ENCODE assay signal across 13 cellular contexts in the genomic region with DNA sequence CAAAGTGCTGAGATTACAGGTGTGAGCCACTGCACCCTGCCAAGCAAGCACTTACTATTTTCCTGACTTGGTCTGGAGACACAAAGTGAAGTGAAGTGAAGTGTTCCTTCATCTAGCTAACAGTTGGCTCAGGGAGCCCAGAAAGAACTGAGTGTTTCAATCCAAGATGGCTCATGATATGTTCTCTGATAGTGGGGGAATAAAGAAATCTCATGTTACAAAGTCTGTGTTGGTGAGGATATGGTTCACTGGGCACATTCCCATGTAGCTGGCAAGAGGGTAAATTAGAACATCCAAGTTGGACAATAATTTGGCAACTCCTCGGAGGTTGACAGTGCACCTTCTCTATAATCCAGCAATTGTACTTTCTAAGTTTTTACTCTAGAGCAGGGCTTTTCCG. TPM values are rescaled to one million over a fixed set of nuclear protein-coding genes. Genes with fewer than 3 reads are reported as not detected.
DNase-seq lines count a peak whose midpoint lies in the region; TF ChIP-seq lines count a peak whose summit lies in the region.
"Had no signal": no experiment of that assay in that cellular context is flagged by ENCODE, and none has a peak within 500 bp of the region (broad histone marks: within the 10 kb centered on the region; RNA-seq: fewer than 3 reads in every experiment).

No MANE protein-coding gene starts in this region.

- TF ChIP-seq CTCF in PC-9 (conservative IDR thresholded peaks at IDR 0.05) = no peak

- H2BK120ac ChIP-seq in neuronal stem cell (ENCODE audit: low read depth, low read length) (no peak overlapping the region), mesendoderm (ENCODE audit: low read depth, low read length) (no peak overlapping the region)

- H3K4me3 ChIP-seq in CD8-positive, alpha-beta memory T cell (ENCODE audit: low read length) = no peak overlapping the region
- H3K4me3 ChIP-seq in PC-9 (no peak overlapping the region), neuronal stem cell (ENCODE audit: low read length in 2 of 2) (no peak overlapping the region), mesendoderm (ENCODE audit: low read length) (no peak overlapping the region)
- H3K4me3 ChIP-seq: BLaER1 treated with 17β-estradiol and CSF1 and Interleukin-3, amounts not matched to agents 10 nM and 100 nM; GM23248; HAP-1 had no signal

- no peak overlapping the region for H4K91ac ChIP-seq in neuronal stem cell (ENCODE audit: low read depth, low read length, poor library complexity)

- H3K9me2 ChIP-seq in PC-9 (ENCODE audit: insufficient read depth) = no peaks in the 10 kb centered on the region

- peaks cover 60% of the 10 kb centered on the region for H3F3A ChIP-seq in PC-9 (ENCODE audit: insufficient read depth, low read depth)

- CTCF ChIA-PET in CD8-positive, alpha-beta memory T cell (lab: Charles Lee) = interaction anchor here (2.3 kb wide), 1 partner anchor 29 kb away, joined by 10 read pairs; no protein-coding TSS in a partner anchor
- CTCF ChIA-PET in PC-9 (lab: Charles Lee) = no interaction called here

- peak overlapping the region in 1 of 7 donors; percentile 54 for H3K4me3 Mint-ChIP-seq in CD8-positive, alpha-beta memory T cell
- H3K4me3 Mint-ChIP-seq in immature natural killer cell = peak overlapping the region in 4 of 5 donors; percentile 64 to 84 (median 72)
- H3K4me3 Mint-ChIP-seq: B cell; CD8-positive, alpha-beta T cell had no signal

- intact Hi-C loops in PC-9 (cut with micrococcal nuclease; ENCODE audit: unreplicated experiment) = no loop called here

- H2AFZ ChIP-seq in PC-9 (no peak overlapping the region), neuronal stem cell (ENCODE audit: low read length) (no peak overlapping the region)
- H2AFZ ChIP-seq: GM23248 had no signal

- no peaks in the 10 kb centered on the region for H3K27me3 Mint-ChIP-seq in CD8-positive, alpha-beta memory T cell
- peaks cover 0 to 5% (median 3%) of the 10 kb centered on the region in 3 donors for H3K27me3 Mint-ChIP-seq in immature natural killer cell (ENCODE audit: low read depth in 3 of 3)
- H3K27me3 Mint-ChIP-seq: B cell had no signal

- H2BK15ac ChIP-seq in neuronal stem cell (ENCODE audit: low read length) (no peak overlapping the region), mesendoderm (replicated peaks; ENCODE audit: low read depth) (no peak overlapping the region)

- H3K36me3 ChIP-seq in CD8-positive, alpha-beta memory T cell (ENCODE audit: insufficient read depth, low read length) = no peaks in the 10 kb centered on the region
- H3K36me3 ChIP-seq in PC-9 (ENCODE audit: low read depth) (no peaks in the 10 kb centered on the region), neuronal stem cell (replicated peaks in 1 of 2; ENCODE audit: control insufficient read depth in 2 of 2, insufficient read depth in 2 of 2, low read length in 2 of 2) (no peaks in the 10 kb centered on the region), mesendoderm (ENCODE audit: control insufficient read depth, insufficient read depth, low read length) (no peaks in the 10 kb centered on the region)
- H3K36me3 ChIP-seq: BLaER1 treated with 17β-estradiol and CSF1 and Interleukin-3, amounts not matched to agents 10 nM and 100 nM; HAP-1 had no signal

- H3K23ac ChIP-seq in neuronal stem cell (ENCODE audit: low read depth, low read length, poor library complexity) = no peak overlapping the region
- no peak overlapping the region for H3K23ac ChIP-seq in mesendoderm (ENCODE audit: low read length)

- H3K9ac ChIP-seq in neuronal stem cell (ENCODE audit: low read depth, low read length, poor library complexity) = peak overlapping the region; percentile 60
- H3K9ac ChIP-seq in mesendoderm (ENCODE audit: low read length) = no peak overlapping the region
- H3K9ac ChIP-seq: BLaER1 treated with 17β-estradiol and CSF1 and Interleukin-3, amounts not matched to agents 10 nM and 100 nM; GM23248 had no signal

- H3K27ac ChIP-seq in CD8-positive, alpha-beta memory T cell (ENCODE audit: low read depth, low read length) = no peak overlapping the region
- H3K27ac ChIP-seq in PC-9 (0 out of 2 replicates have a peak overlapping the region, but pooled peaks have one; percentile 31), neuronal stem cell (replicated peaks; ENCODE audit: low read length) (no peak overlapping the region), mesendoderm (ENCODE audit: low read depth, low read length) (no peak overlapping the region)
- H3K27ac ChIP-seq: BLaER1 treated with 17β-estradiol and CSF1 and Interleukin-3, amounts not matched to agents 10 nM and 100 nM; GM23248; HL-60 had no signal

- no peak overlapping the region for H3K56ac ChIP-seq in mesendoderm (ENCODE audit: low read length)

- H3K18ac ChIP-seq in neuronal stem cell (ENCODE audit: low read length) = no peak overlapping the region
- H3K18ac ChIP-seq in mesendoderm (ENCODE audit: low read length) = no peak overlapping the region

- DNase-seq in CD8-positive, alpha-beta memory T cell = no peak
- no peak for DNase-seq in PC-9
- no peak for DNase-seq in immature natural killer cell
- DNase-seq in neuronal stem cell (ENCODE audit: low spot score) = no peak
- no peak for DNase-seq in NCI-H226
- DNase-seq in mesendoderm = no peak
- DNase-seq: CD8-positive, alpha-beta T cell; COR-L47; GM23248 had no signal

- H3K27me3 ChIP-seq in CD8-positive, alpha-beta memory T cell (ENCODE audit: insufficient read depth, low read length, poor library complexity, severe bottlenecking) = no peaks in the 10 kb centered on the region
- H3K27me3 ChIP-seq in PC-9 (ENCODE audit: insufficient read depth, low read depth) (no peaks in the 10 kb centered on the region), neuronal stem cell (ENCODE audit: control insufficient read depth in 3 of 3, insufficient read depth in 3 of 3, low read depth in 1 of 3, low read length in 3 of 3) (peaks cover 0 to 37% (median 11%) of the 10 kb centered on the region in 3 experiments), mesendoderm (ENCODE audit: insufficient read depth, low read length, poor library complexity) (no peaks in the 10 kb centered on the region)
- H3K27me3 ChIP-seq: BLaER1 treated with 17β-estradiol and CSF1 and Interleukin-3, amounts not matched to agents 10 nM and 100 nM had no signal

- H3K14ac ChIP-seq in neuronal stem cell (ENCODE audit: low read length) = no peak overlapping the region

- BruUV-seq in PC-9 (replicated peaks; lab: Mats Ljungman, UMichigan) = no TSS peak

- no CpG with 5 or more reads among the region's 2 CpGs for WGBS in neuronal stem cell (ENCODE audit: extremely low coverage in 2 of 2, insufficient read length in 2 of 2, insufficient replicate concordance in 1 of 2), 2 donors
- WGBS in mesendoderm (ENCODE audit: extremely low coverage, insufficient coverage, low lambda C conversion rate) = no CpG with 5 or more reads among the region's 2 CpGs

- peaks cover 22% of the 10 kb centered on the region for H3K4me1 ChIP-seq in CD8-positive, alpha-beta memory T cell (ENCODE audit: insufficient read depth, low read length)
- peaks cover 62% of the 10 kb centered on the region for H3K4me1 ChIP-seq in PC-9 (replicated peaks; ENCODE audit: insufficient read depth)
- H3K4me1 ChIP-seq in neuronal stem cell (ENCODE audit: control insufficient read depth in 2 of 2, insufficient read depth in 1 of 2, low read depth in 1 of 2, low read length in 2 of 2) = peaks cover 4 to 10% of the 10 kb centered on the region in 2 donors
- no peaks in the 10 kb centered on the region for H3K4me1 ChIP-seq in mesendoderm (ENCODE audit: control insufficient read depth, low read depth, low read length)

- POLR2A ChIA-PET in CD8-positive, alpha-beta memory T cell (lab: Charles Lee) = no interaction called here
- POLR2A ChIA-PET in PC-9 (lab: Charles Lee; ENCODE audit: unreplicated experiment) = no interaction called here

- H3K27ac Mint-ChIP-seq in CD8-positive, alpha-beta memory T cell = peak overlapping the region in 6 of 8 donors; percentile 66 to 90 (median 84)
- H3K27ac Mint-ChIP-seq in immature natural killer cell = peak overlapping the region; percentile 30 to 91 (median 84)
- H3K27ac Mint-ChIP-seq: B cell had no signal

- H3K36me3 Mint-ChIP-seq in CD8-positive, alpha-beta memory T cell = peaks cover 0 to 7% (median 0%) of the 10 kb centered on the region in 3 donors
- H3K36me3 Mint-ChIP-seq in immature natural killer cell = no peaks in the 10 kb centered on the region

- peaks cover 28 to 36% (median 35%) of the 10 kb centered on the region in 3 donors for H3K4me1 Mint-ChIP-seq in CD8-positive, alpha-beta memory T cell
- peaks cover 46% of the 10 kb centered on the region in 2 donors for H3K4me1 Mint-ChIP-seq in immature natural killer cell

- H3K9me3 ChIP-seq in CD8-positive, alpha-beta memory T cell (ENCODE audit: low read length) = no peaks in the 10 kb centered on the region
- H3K9me3 ChIP-seq in PC-9 (ENCODE audit: insufficient read depth, low read depth) = no peaks in the 10 kb centered on the region
- H3K9me3 ChIP-seq in neuronal stem cell (replicated peaks in 1 of 2; ENCODE audit: control insufficient read depth in 2 of 2, insufficient read depth in 1 of 2, low read depth in 1 of 2, low read length in 2 of 2) = peaks cover 0 to 4% of the 10 kb centered on the region in 2 donors
- H3K9me3 ChIP-seq: HAP-1 had no signal

- no peaks in the 10 kb centered on the region for H4K20me1 ChIP-seq in PC-9 (ENCODE audit: insufficient read depth)
- H4K20me1 ChIP-seq: BLaER1 treated with 17β-estradiol and CSF1 and Interleukin-3, amounts not matched to agents 10 nM and 100 nM had no signal

- H3K4ac ChIP-seq in neuronal stem cell (ENCODE audit: low read length) (no peak overlapping the region), mesendoderm (ENCODE audit: low read depth, low read length) (no peak overlapping the region)

- H2AK5ac ChIP-seq in neuronal stem cell (ENCODE audit: low read depth, low read length) = no peak overlapping the region
- H2AK5ac ChIP-seq in mesendoderm (ENCODE audit: low read length) = no peak overlapping the region

- no peaks in the 10 kb centered on the region for H3K79me2 ChIP-seq in PC-9 (ENCODE audit: low read depth)
- no peaks in the 10 kb centered on the region for H3K79me2 ChIP-seq in mesendoderm (ENCODE audit: control insufficient read depth, insufficient read depth, low read length)

- no peak overlapping the region for H4K5ac ChIP-seq in mesendoderm (ENCODE audit: low read length)

- H2BK5ac ChIP-seq in neuronal stem cell (ENCODE audit: low read length) (no peak overlapping the region), mesendoderm (ENCODE audit: low read length) (no peak overlapping the region)

- H3K9me3 Mint-ChIP-seq in CD8-positive, alpha-beta memory T cell = no peaks in the 10 kb centered on the region
- no peaks in the 10 kb centered on the region for H3K9me3 Mint-ChIP-seq in immature natural killer cell
- H3K9me3 Mint-ChIP-seq: CD8-positive, alpha-beta T cell had no signal

- no peaks in the 10 kb centered on the region for H3K79me1 ChIP-seq in neuronal stem cell (ENCODE audit: low read depth, low read length)
- H3K79me1 ChIP-seq in mesendoderm (ENCODE audit: low read length) = no peaks in the 10 kb centered on the region

- H2BK12ac ChIP-seq in neuronal stem cell (ENCODE audit: low read length) = no peak overlapping the region

- H4K8ac ChIP-seq in neuronal stem cell (ENCODE audit: low read depth, low read length) = no peak overlapping the region
- no peak overlapping the region for H4K8ac ChIP-seq in mesendoderm (ENCODE audit: low read depth, low read length)

- H3K4me2 ChIP-seq in PC-9 = no peak overlapping the region
- H3K4me2 ChIP-seq in neuronal stem cell (ENCODE audit: insufficient read depth, low read length, poor library complexity, severe bottlenecking) = no peak overlapping the region
- no peak overlapping the region for H3K4me2 ChIP-seq in mesendoderm (ENCODE audit: low read length)

RNA-seq across cellular contexts. Expression of a gene that starts 5.0 kb away (rescaled TPM):
- 10 to 100 TPM; 42.0 to 43.3 TPM for total RNA-seq in CD8-positive, alpha-beta memory T cell
- 7.9 TPM for polyA plus RNA-seq in CD8-positive, alpha-beta memory T cell
- total RNA-seq in PC-9 (2021) = 78.3 and 86.9 TPM in 2 replicates
- 1 to 10 TPM in 2 of 3 donors, under 1 TPM in 1; 0.02 to 7.2 (median 1.1) TPM for polyA plus RNA-seq in immature natural killer cell
- polyA plus RNA-seq in neuronal stem cell (2013, experiment 1 of 2) = 1.4 TPM
- polyA plus RNA-seq in neuronal stem cell (2013, experiment 2 of 2) = 1.4 TPM
- 9.8 TPM for polyA plus RNA-seq in mesendoderm (2013, experiment 1 of 2)
- polyA plus RNA-seq in mesendoderm (2013, experiment 2 of 2) = 9.6 TPM

RNA-seq across cellular contexts. Expression of a gene that starts 36.0 kb away (rescaled TPM):
- total RNA-seq in CD8-positive, alpha-beta memory T cell = 10 to 100 TPM; 48.5 to 50.1 TPM
- 43.4 TPM for polyA plus RNA-seq in CD8-positive, alpha-beta memory T cell
- total RNA-seq in PC-9 (2021) = 24.6 and 28.4 TPM in 2 replicates
- 10 to 100 TPM; 26.6 to 46.6 (median 32.4) TPM for polyA plus RNA-seq in immature natural killer cell
- 14.5 TPM for polyA plus RNA-seq in neuronal stem cell (2013, experiment 1 of 2)
- polyA plus RNA-seq in neuronal stem cell (2013, experiment 2 of 2) = 14.1 TPM
- 20.5 TPM for polyA plus RNA-seq in mesendoderm (2013, experiment 1 of 2)
- polyA plus RNA-seq in mesendoderm (2013, experiment 2 of 2) = 21.1 TPM
